In genomic region chr7:24903992-24904391, GRCh38 we compare ENCODE assay signal across 6 cellular contexts.
DNase-seq lines count a peak whose midpoint lies in the region; ATAC-seq and TF ChIP-seq lines count a peak whose summit lies in the region.
"Not testable (repeated sequence)": the region's sequence is repeated elsewhere in the genome, so short reads cannot be mapped to it uniquely, and the experiment has no call there.

No MANE protein-coding gene starts in this region.

- not testable (repeated sequence) for H3K27ac ChIP-seq in HCT116 (ENCODE audit: low read depth, low read length); mammary epithelial cell (ENCODE audit: insufficient read depth, low read depth, low read length)
- H3K27ac ChIP-seq in Karpas-422 (ENCODE audit: low read length), result peak overlapping the region; percentile 25
- H3K27ac ChIP-seq in OCI-LY1 (ENCODE audit: low read depth, low read length, poor library complexity, severe bottlenecking), result peak overlapping the region; percentile 11
- H3K27ac ChIP-seq in epithelial cell of prostate, result peak overlapping the region; percentile 89

- not testable (repeated sequence) for H3K9me3 Mint-ChIP-seq in activated naive CD8-positive, alpha-beta T cell treated with anti-CD3 and anti-CD28 coated beads, Interleukin-2, amount 50 U/mL, for 24 hours

- H3K9me3 ChIP-seq in HCT116 (ENCODE audit: control insufficient read depth in 1 of 2, insufficient read depth in 1 of 2, low read depth in 1 of 2, low read length in 2 of 2); Karpas-422 (ENCODE audit: low read length); OCI-LY1 (ENCODE audit: low read length); mammary epithelial cell (replicated peaks; ENCODE audit: insufficient read depth, low read length): not testable (repeated sequence)

- H3K4me1 ChIP-seq in HCT116 (ENCODE audit: control insufficient read depth in 1 of 2, insufficient read depth in 2 of 2, low read length in 2 of 2) (peaks cover 59 to 74% of the 10 kb centered on the region in 2 experiments), Karpas-422 (ENCODE audit: low read length) (peaks cover 95% of the 10 kb centered on the region), OCI-LY1 (ENCODE audit: insufficient read depth, low read length, severe bottlenecking) (peaks cover 74% of the 10 kb centered on the region), mammary epithelial cell (ENCODE audit: insufficient read depth, low read length) (peaks cover 66% of the 10 kb centered on the region)

- not testable (repeated sequence) for TF ChIP-seq RAD21 in HCT116 (IDR thresholded peaks at IDR 0.05; ENCODE audit: low read depth)

- CTCF ChIA-PET in HCT116 (lab: Charles Lee); mammary epithelial cell (lab: Charles Lee; ENCODE audit: low non-redundant PET): not testable (repeated sequence)

- not testable (repeated sequence) for TF ChIP-seq CTCF in HCT116 (IDR thresholded peaks at IDR 0.05 in 2 of 3, conservative IDR thresholded peaks at IDR 0.05 in 1 of 3; ENCODE audit: borderline replicate concordance in 1 of 3, insufficient read depth in 1 of 3, low read depth in 2 of 3, low read length in 2 of 3); OCI-LY1 (IDR thresholded peaks at IDR 0.05; ENCODE audit: low read length); mammary epithelial cell (conservative IDR thresholded peaks at IDR 0.05 in 1 of 2, IDR thresholded peaks at IDR 0.05 in 1 of 2; ENCODE audit: extremely low read depth in 1 of 2, insufficient read depth in 1 of 2, low read depth in 1 of 2, low read length in 2 of 2)

- H3F3A ChIP-seq in OCI-LY1 (ENCODE audit: insufficient read depth, low read length), result not testable (repeated sequence)

- not testable (repeated sequence) for H3K27me3 Mint-ChIP-seq in activated naive CD8-positive, alpha-beta T cell treated with anti-CD3 and anti-CD28 coated beads, Interleukin-2, amount 50 U/mL, for 24 hours

- in situ Hi-C loops in mammary epithelial cell (cut with MboI; ENCODE audit: low sequenced_read_pairs in 2 of 2), result not testable (repeated sequence)

- not testable (repeated sequence) for H3K4me3 Mint-ChIP-seq in activated naive CD8-positive, alpha-beta T cell treated with anti-CD3 and anti-CD28 coated beads, Interleukin-2, amount 50 U/mL, for 24 hours

- not testable (repeated sequence) for ATAC-seq in HCT116; activated naive CD8-positive, alpha-beta T cell treated with anti-CD3 and anti-CD28 coated beads, Interleukin-2, amount 50 U/mL, for 24 hours

- H3K4me3 ChIP-seq in HCT116 (replicated peaks in 1 of 2; ENCODE audit: low read depth in 1 of 2, low read length in 2 of 2); Karpas-422 (ENCODE audit: low read length); OCI-LY1 (ENCODE audit: low read depth, low read length, poor library complexity, severe bottlenecking); mammary epithelial cell (replicated peaks in 1 of 3; ENCODE audit: insufficient read depth in 1 of 3, low read depth in 2 of 3, low read length in 3 of 3): not testable (repeated sequence)

- intact Hi-C loops in HCT116 (cut with micrococcal nuclease); mammary epithelial cell (cut with micrococcal nuclease): not testable (repeated sequence)

- H3K4me2 ChIP-seq in HCT116 (ENCODE audit: low read length), result peak overlapping the region; percentile 71
- not testable (repeated sequence) for H3K4me2 ChIP-seq in Karpas-422 (ENCODE audit: low read depth, low read length, poor library complexity, severe bottlenecking); OCI-LY1 (ENCODE audit: low read length); mammary epithelial cell (ENCODE audit: insufficient read depth, low read depth, low read length)

- H2AFZ ChIP-seq in HCT116 (ENCODE audit: low read depth, low read length, poor library complexity, severe bottlenecking); Karpas-422 (ENCODE audit: low read length); OCI-LY1 (ENCODE audit: low read length); mammary epithelial cell (ENCODE audit: low read depth, low read length): not testable (repeated sequence)

- H3K27me3 ChIP-seq in HCT116 (ENCODE audit: insufficient read depth, low read length); Karpas-422 (ENCODE audit: low read length); OCI-LY1 (ENCODE audit: insufficient read depth, low read length); mammary epithelial cell (ENCODE audit: insufficient read depth, low read length): not testable (repeated sequence)

- not testable (repeated sequence) for H3K9me2 ChIP-seq in HCT116 (ENCODE audit: insufficient read depth); Karpas-422 (replicated peaks; ENCODE audit: insufficient read depth, low read length); OCI-LY1 (ENCODE audit: low read depth, low read length)

- not testable (repeated sequence) for H4K20me1 ChIP-seq in HCT116 (ENCODE audit: insufficient read depth); OCI-LY1 (ENCODE audit: insufficient read depth, low read length); mammary epithelial cell (ENCODE audit: insufficient read depth, low read length)
- peaks cover 11% of the 10 kb centered on the region; the same call in 1 of the 2 replicates for H4K20me1 ChIP-seq in Karpas-422 (ENCODE audit: insufficient read depth, low read depth, low read length)

- RAD21 ChIA-PET in HCT116 (lab: Charles Lee; ENCODE audit: low non-redundant PET in 1 of 2, low total read pairs in 2 of 2, uncharacterized antibody in 2 of 2, unreplicated experiment in 2 of 2), result not testable (repeated sequence)

- dilution Hi-C loops in mammary epithelial cell (cut with HindIII; ENCODE audit: low sequenced_read_pairs), result not testable (repeated sequence)

- H3K27ac Mint-ChIP-seq in activated naive CD8-positive, alpha-beta T cell treated with anti-CD3 and anti-CD28 coated beads, Interleukin-2, amount 50 U/mL, for 24 hours, result peak overlapping the region; percentile 49

- WGBS in mammary epithelial cell (ENCODE audit: low coverage, missing lambda C conversion rate), result 92% methylated on average over 4 of the region's 4 CpGs

- TF ChIP-seq POLR2A in HCT116 (IDR thresholded peaks at IDR 0.05; ENCODE audit: borderline replicate concordance, extremely low read depth, insufficient read depth, insufficient read length), result not testable (repeated sequence)

- H3K79me2 ChIP-seq in HCT116 (ENCODE audit: insufficient read depth, low read length), result peaks cover 98% of the 10 kb centered on the region
- peaks cover 99% of the 10 kb centered on the region for H3K79me2 ChIP-seq in Karpas-422 (ENCODE audit: low read length)
- H3K79me2 ChIP-seq in OCI-LY1 (ENCODE audit: insufficient read depth, low read length), result peaks cover 89% of the 10 kb centered on the region
- H3K79me2 ChIP-seq in mammary epithelial cell (ENCODE audit: insufficient read depth, low read length), result peaks cover 98% of the 10 kb centered on the region

- not testable (repeated sequence) for H3K36me3 ChIP-seq in HCT116 (ENCODE audit: control insufficient read depth in 1 of 2, insufficient read depth in 2 of 2, low read length in 2 of 2); mammary epithelial cell (ENCODE audit: insufficient read depth, low read length)
- H3K36me3 ChIP-seq in Karpas-422 (ENCODE audit: insufficient read depth, low read length) (peaks cover 15% of the 10 kb centered on the region; the same call in 1 of the 2 replicates), OCI-LY1 (ENCODE audit: insufficient read depth, low read length) (peaks cover 15% of the 10 kb centered on the region; the same call in 1 of the 2 replicates)

- POLR2A ChIA-PET in HCT116 (lab: Charles Lee), result not testable (repeated sequence)

- not testable (repeated sequence) for DNase-seq in HCT116 (ENCODE audit: low read depth, low spot score); Karpas-422; activated naive CD8-positive, alpha-beta T cell treated with anti-CD3 and anti-CD28 coated beads, Interleukin-2, amount 50 U/mL, for 24 hours; epithelial cell of prostate (ENCODE audit: low read depth, low spot score)
- peak; percentile 52 for DNase-seq in mammary epithelial cell

- not testable (repeated sequence) for BruUV-seq in HCT116 (replicated peaks; lab: Mats Ljungman, UMichigan); mammary epithelial cell (replicated peaks; lab: Mats Ljungman, UMichigan)

- peak overlapping the region; percentile 16; the same call in 1 of the 2 replicates for H3K9ac ChIP-seq in HCT116 (ENCODE audit: low read length)
- not testable (repeated sequence) for H3K9ac ChIP-seq in Karpas-422 (ENCODE audit: low read length); OCI-LY1 (ENCODE audit: low read length); mammary epithelial cell (ENCODE audit: insufficient read depth, low read length)

- H3K4me1 Mint-ChIP-seq in activated naive CD8-positive, alpha-beta T cell treated with anti-CD3 and anti-CD28 coated beads, Interleukin-2, amount 50 U/mL, for 24 hours, result peaks cover 32% of the 10 kb centered on the region

- H3K36me3 Mint-ChIP-seq in activated naive CD8-positive, alpha-beta T cell treated with anti-CD3 and anti-CD28 coated beads, Interleukin-2, amount 50 U/mL, for 24 hours (ENCODE audit: low read depth), result peaks cover 20% of the 10 kb centered on the region

TF ChIP-seq in HCT116, 20 proteins besides CTCF, POLR2A, EP300 and RAD21:
- peak; percentile 41 for TF ChIP-seq JUND (IDR thresholded peaks at IDR 0.05)
- TF ChIP-seq FOSL1 (IDR thresholded peaks at IDR 0.05; ENCODE audit: low read depth), result peak; percentile 42; the same call in 1 of the 2 replicates
- peak; percentile 57; the same call in 1 of the 2 replicates for TF ChIP-seq CBX3 (IDR thresholded peaks at IDR 0.05; ENCODE audit: low read depth)
